In genomic region chr2:241066893-241067341, GRCh38 we compare ENCODE assay signal across 1 cellular context.
TF ChIP-seq lines count a peak whose summit lies in the region.

No MANE protein-coding gene starts in this region.

TF ChIP-seq in HEK293, 187 proteins besides CTCF, POLR2A, EP300 and RAD21 (continued from another document):
- TF ChIP-seq REST (tag by site-specific recombination; IDR thresholded peaks at IDR 0.05) (peak; percentile 89), ZNF23 (tag by site-specific recombination; IDR thresholded peaks at IDR 0.05; ENCODE audit: borderline replicate concordance) (no peak), ZNF571 (tag by site-specific recombination; IDR thresholded peaks at IDR 0.05) (no peak), ZNF132 (tag by site-specific recombination; IDR thresholded peaks at IDR 0.05; ENCODE audit: borderline replicate concordance) (no peak), ZNF488 (tag by site-specific recombination; IDR thresholded peaks at IDR 0.05) (no peak), ZNF169 (tag by site-specific recombination; IDR thresholded peaks at IDR 0.05) (no peak), IKZF3 (tag by site-specific recombination; IDR thresholded peaks at IDR 0.05) (no peak)
